ENCODE assay signal across 1 cellular context in the genomic region with DNA sequence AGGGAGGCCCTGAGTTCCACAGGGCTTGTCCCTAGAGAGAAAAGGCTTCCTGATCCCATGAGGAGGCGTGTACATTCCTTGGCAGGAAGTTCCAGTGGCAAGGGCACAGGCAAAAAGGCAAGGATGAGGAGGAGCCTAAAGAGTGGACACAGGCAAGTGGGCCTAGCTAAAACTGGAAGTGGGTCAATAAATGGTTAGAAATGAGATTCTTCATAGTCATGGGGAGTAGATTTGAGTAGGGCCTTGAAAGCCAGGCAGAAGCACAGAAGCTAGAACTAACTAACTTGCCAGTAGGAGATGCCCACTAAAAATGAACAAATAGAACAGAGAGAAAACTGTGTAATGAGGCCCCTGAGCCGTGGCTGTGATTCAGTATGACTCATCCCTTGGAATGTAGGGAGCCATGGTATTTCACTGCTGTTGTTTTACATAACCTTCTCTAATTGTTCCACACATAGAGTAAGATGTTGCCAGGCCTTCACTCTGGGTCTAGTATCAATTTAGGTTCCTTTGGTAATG.
TF ChIP-seq lines count a peak whose summit lies in the region.

No MANE protein-coding gene starts in this region.

TF ChIP-seq in HepG2, 621 proteins besides CTCF, POLR2A, EP300 and RAD21:
- TF ChIP-seq BORCS8-MEF2B (CRISPR knock-in tag; IDR thresholded peaks at IDR 0.05): no peak
- no peak for TF ChIP-seq MAZ (IDR thresholded peaks at IDR 0.05; ENCODE audit: borderline replicate concordance, low read depth, low read length)
- no peak for TF ChIP-seq MAZ (CRISPR knock-in tag; IDR thresholded peaks at IDR 0.05; ENCODE audit: low read depth)
- TF ChIP-seq, protein P1, sequence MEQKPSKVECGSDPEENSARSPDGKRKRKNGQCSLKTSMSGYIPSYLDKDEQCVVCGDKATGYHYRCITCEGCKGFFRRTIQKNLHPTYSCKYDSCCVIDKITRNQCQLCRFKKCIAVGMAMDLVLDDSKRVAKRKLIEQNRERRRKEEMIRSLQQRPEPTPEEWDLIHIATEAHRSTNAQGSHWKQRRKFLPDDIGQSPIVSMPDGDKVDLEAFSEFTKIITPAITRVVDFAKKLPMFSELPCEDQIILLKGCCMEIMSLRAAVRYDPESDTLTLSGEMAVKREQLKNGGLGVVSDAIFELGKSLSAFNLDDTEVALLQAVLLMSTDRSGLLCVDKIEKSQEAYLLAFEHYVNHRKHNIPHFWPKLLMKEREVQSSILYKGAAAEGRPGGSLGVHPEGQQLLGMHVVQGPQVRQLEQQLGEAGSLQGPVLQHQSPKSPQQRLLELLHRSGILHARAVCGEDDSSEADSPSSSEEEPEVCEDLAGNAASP (CRISPR knock-in tag; IDR thresholded peaks at IDR 0.05; ENCODE audit: borderline replicate concordance): no peak
- TF ChIP-seq NRL (CRISPR knock-in tag; IDR thresholded peaks at IDR 0.05; ENCODE audit: borderline replicate concordance): no peak
- TF ChIP-seq RBM39 (IDR thresholded peaks at IDR 0.05; ENCODE audit: low read depth, low read length, poor library complexity, severe bottlenecking): no peak
- no peak for TF ChIP-seq NFE2 (CRISPR knock-in tag; IDR thresholded peaks at IDR 0.05)
- TF ChIP-seq KDM1A (CRISPR knock-in tag; IDR thresholded peaks at IDR 0.05): 0 out of 2 replicates have a peak, but pooled peaks have one; percentile 19
- TF ChIP-seq FOXC1 (CRISPR knock-in tag; IDR thresholded peaks at IDR 0.05; ENCODE audit: borderline replicate concordance): no peak
- TF ChIP-seq JARID2 (CRISPR knock-in tag; IDR thresholded peaks at IDR 0.05; ENCODE audit: insufficient replicate concordance): no peak
- peak; percentile 78; the same call in 1 of the 2 replicates for TF ChIP-seq FOSL1 (CRISPR knock-in tag; IDR thresholded peaks at IDR 0.05; ENCODE audit: borderline replicate concordance)
- TF ChIP-seq, protein P2, sequence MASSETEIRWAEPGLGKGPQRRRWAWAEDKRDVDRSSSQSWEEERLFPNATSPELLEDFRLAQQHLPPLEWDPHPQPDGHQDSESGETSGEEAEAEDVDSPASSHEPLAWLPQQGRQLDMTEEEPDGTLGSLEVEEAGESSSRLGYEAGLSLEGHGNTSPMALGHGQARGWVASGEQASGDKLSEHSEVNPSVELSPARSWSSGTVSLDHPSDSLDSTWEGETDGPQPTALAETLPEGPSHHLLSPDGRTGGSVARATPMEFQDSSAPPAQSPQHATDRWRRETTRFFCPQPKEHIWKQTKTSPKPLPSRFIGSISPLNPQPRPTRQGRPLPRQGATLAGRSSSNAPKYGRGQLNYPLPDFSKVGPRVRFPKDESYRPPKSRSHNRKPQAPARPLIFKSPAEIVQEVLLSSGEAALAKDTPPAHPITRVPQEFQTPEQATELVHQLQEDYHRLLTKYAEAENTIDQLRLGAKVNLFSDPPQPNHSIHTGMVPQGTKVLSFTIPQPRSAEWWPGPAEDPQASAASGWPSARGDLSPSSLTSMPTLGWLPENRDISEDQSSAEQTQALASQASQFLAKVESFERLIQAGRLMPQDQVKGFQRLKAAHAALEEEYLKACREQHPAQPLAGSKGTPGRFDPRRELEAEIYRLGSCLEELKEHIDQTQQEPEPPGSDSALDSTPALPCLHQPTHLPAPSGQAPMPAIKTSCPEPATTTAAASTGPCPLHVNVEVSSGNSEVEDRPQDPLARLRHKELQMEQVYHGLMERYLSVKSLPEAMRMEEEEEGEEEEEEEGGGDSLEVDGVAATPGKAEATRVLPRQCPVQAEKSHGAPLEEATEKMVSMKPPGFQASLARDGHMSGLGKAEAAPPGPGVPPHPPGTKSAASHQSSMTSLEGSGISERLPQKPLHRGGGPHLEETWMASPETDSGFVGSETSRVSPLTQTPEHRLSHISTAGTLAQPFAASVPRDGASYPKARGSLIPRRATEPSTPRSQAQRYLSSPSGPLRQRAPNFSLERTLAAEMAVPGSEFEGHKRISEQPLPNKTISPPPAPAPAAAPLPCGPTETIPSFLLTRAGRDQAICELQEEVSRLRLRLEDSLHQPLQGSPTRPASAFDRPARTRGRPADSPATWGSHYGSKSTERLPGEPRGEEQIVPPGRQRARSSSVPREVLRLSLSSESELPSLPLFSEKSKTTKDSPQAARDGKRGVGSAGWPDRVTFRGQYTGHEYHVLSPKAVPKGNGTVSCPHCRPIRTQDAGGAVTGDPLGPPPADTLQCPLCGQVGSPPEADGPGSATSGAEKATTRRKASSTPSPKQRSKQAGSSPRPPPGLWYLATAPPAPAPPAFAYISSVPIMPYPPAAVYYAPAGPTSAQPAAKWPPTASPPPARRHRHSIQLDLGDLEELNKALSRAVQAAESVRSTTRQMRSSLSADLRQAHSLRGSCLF (CRISPR knock-in tag; IDR thresholded peaks at IDR 0.05; ENCODE audit: borderline replicate concordance): no peak
- TF ChIP-seq RFXAP (CRISPR knock-in tag; IDR thresholded peaks at IDR 0.05; ENCODE audit: borderline replicate concordance): no peak
- no peak for TF ChIP-seq ZNF260 (CRISPR knock-in tag; IDR thresholded peaks at IDR 0.05; ENCODE audit: borderline replicate concordance, low read depth)
- no peak for TF ChIP-seq ZBTB3 (CRISPR knock-in tag; IDR thresholded peaks at IDR 0.05; ENCODE audit: borderline replicate concordance, low read depth)
- TF ChIP-seq TEAD3 (CRISPR knock-in tag; optimal IDR thresholded peaks at IDR 0.05; ENCODE audit: borderline replicate concordance): peak; percentile 98
- 0 out of 2 replicates have a peak, but pooled peaks have one; percentile 49 for TF ChIP-seq GFI1 (CRISPR knock-in tag; IDR thresholded peaks at IDR 0.05; ENCODE audit: borderline replicate concordance)
- TF ChIP-seq, protein P3, sequence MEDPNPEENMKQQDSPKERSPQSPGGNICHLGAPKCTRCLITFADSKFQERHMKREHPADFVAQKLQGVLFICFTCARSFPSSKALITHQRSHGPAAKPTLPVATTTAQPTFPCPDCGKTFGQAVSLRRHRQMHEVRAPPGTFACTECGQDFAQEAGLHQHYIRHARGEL (CRISPR knock-in tag; IDR thresholded peaks at IDR 0.05): no peak
- TF ChIP-seq FOSL2 (CRISPR knock-in tag; IDR thresholded peaks at IDR 0.05): peak; percentile 98
- TF ChIP-seq, protein P4, sequence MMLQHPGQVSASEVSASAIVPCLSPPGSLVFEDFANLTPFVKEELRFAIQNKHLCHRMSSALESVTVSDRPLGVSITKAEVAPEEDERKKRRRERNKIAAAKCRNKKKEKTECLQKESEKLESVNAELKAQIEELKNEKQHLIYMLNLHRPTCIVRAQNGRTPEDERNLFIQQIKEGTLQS (CRISPR knock-in tag; IDR thresholded peaks at IDR 0.05): peak; percentile 77
- TF ChIP-seq JUND (CRISPR knock-in tag; IDR thresholded peaks at IDR 0.05): peak; percentile 65
- TF ChIP-seq GATAD2A (CRISPR knock-in tag; IDR thresholded peaks at IDR 0.05): 0 out of 2 replicates have a peak, but pooled peaks have one; percentile 25
- TF ChIP-seq CREM (IDR thresholded peaks at IDR 0.05): no peak
- TF ChIP-seq CREM (CRISPR knock-in tag; IDR thresholded peaks at IDR 0.05): no peak
- TF ChIP-seq HNF4G (IDR thresholded peaks at IDR 0.05; ENCODE audit: borderline replicate concordance, low read depth, low read length): no peak
- no peak for TF ChIP-seq HNF4G (CRISPR knock-in tag; IDR thresholded peaks at IDR 0.05; ENCODE audit: borderline replicate concordance, low read depth)
- no peak for TF ChIP-seq ZFY (CRISPR knock-in tag; IDR thresholded peaks at IDR 0.05)
- TF ChIP-seq ZNF605 (CRISPR knock-in tag; IDR thresholded peaks at IDR 0.05): no peak
- TF ChIP-seq, protein P5, sequence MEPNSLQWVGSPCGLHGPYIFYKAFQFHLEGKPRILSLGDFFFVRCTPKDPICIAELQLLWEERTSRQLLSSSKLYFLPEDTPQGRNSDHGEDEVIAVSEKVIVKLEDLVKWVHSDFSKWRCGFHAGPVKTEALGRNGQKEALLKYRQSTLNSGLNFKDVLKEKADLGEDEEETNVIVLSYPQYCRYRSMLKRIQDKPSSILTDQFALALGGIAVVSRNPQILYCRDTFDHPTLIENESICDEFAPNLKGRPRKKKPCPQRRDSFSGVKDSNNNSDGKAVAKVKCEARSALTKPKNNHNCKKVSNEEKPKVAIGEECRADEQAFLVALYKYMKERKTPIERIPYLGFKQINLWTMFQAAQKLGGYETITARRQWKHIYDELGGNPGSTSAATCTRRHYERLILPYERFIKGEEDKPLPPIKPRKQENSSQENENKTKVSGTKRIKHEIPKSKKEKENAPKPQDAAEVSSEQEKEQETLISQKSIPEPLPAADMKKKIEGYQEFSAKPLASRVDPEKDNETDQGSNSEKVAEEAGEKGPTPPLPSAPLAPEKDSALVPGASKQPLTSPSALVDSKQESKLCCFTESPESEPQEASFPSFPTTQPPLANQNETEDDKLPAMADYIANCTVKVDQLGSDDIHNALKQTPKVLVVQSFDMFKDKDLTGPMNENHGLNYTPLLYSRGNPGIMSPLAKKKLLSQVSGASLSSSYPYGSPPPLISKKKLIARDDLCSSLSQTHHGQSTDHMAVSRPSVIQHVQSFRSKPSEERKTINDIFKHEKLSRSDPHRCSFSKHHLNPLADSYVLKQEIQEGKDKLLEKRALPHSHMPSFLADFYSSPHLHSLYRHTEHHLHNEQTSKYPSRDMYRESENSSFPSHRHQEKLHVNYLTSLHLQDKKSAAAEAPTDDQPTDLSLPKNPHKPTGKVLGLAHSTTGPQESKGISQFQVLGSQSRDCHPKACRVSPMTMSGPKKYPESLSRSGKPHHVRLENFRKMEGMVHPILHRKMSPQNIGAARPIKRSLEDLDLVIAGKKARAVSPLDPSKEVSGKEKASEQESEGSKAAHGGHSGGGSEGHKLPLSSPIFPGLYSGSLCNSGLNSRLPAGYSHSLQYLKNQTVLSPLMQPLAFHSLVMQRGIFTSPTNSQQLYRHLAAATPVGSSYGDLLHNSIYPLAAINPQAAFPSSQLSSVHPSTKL (CRISPR knock-in tag; IDR thresholded peaks at IDR 0.05): peak; percentile 59
- TF ChIP-seq, protein P6, sequence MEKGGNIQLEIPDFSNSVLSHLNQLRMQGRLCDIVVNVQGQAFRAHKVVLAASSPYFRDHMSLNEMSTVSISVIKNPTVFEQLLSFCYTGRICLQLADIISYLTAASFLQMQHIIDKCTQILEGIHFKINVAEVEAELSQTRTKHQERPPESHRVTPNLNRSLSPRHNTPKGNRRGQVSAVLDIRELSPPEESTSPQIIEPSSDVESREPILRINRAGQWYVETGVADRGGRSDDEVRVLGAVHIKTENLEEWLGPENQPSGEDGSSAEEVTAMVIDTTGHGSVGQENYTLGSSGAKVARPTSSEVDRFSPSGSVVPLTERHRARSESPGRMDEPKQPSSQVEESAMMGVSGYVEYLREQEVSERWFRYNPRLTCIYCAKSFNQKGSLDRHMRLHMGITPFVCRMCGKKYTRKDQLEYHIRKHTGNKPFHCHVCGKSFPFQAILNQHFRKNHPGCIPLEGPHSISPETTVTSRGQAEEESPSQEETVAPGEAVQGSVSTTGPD (CRISPR knock-in tag; IDR thresholded peaks at IDR 0.05): no peak
- no peak for TF ChIP-seq ZNF772 (CRISPR knock-in tag; IDR thresholded peaks at IDR 0.05)
- TF ChIP-seq ZNF792 (CRISPR knock-in tag; IDR thresholded peaks at IDR 0.05): no peak
- no peak for TF ChIP-seq FOXK1 (CRISPR knock-in tag; IDR thresholded peaks at IDR 0.05; ENCODE audit: borderline replicate concordance, low read depth)
- TF ChIP-seq FOXA3 (CRISPR knock-in tag; IDR thresholded peaks at IDR 0.05): peak; percentile 20; the same call in 1 of the 2 replicates
- TF ChIP-seq, protein P7, sequence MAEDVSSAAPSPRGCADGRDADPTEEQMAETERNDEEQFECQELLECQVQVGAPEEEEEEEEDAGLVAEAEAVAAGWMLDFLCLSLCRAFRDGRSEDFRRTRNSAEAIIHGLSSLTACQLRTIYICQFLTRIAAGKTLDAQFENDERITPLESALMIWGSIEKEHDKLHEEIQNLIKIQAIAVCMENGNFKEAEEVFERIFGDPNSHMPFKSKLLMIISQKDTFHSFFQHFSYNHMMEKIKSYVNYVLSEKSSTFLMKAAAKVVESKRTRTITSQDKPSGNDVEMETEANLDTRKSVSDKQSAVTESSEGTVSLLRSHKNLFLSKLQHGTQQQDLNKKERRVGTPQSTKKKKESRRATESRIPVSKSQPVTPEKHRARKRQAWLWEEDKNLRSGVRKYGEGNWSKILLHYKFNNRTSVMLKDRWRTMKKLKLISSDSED (CRISPR knock-in tag; IDR thresholded peaks at IDR 0.05): no peak
- TF ChIP-seq ZBTB7A (CRISPR knock-in tag; IDR thresholded peaks at IDR 0.05): no peak
- TF ChIP-seq ZNF12 (CRISPR knock-in tag; IDR thresholded peaks at IDR 0.05): no peak
- TF ChIP-seq ZNF644 (CRISPR knock-in tag; IDR thresholded peaks at IDR 0.05; ENCODE audit: low read depth): 0 out of 2 replicates have a peak, but pooled peaks have one; percentile 25
- TF ChIP-seq ZNF337 (CRISPR knock-in tag; IDR thresholded peaks at IDR 0.05; ENCODE audit: borderline replicate concordance, low read depth): no peak
